Comparison of ENCODE assay signal across 8 cellular contexts in genomic region chr4:165215034-165215751, GRCh38. TPM values are rescaled to one million over a fixed set of nuclear protein-coding genes. Genes with fewer than 3 reads are reported as not detected.
A peak's percentile ranks its signal among the peaks of the same experiment; 100 is the strongest.
DNase-seq lines count a peak whose midpoint lies in the region; ATAC-seq, FAIRE-seq and TF ChIP-seq lines count a peak whose summit lies in the region.
"Not testable (repeated sequence)": the region's sequence is repeated elsewhere in the genome, so short reads cannot be mapped to it uniquely, and the experiment has no call there.

No MANE protein-coding gene starts in this region.

- peak; percentile 49 for ATAC-seq in GM21447 (IDR thresholded peaks at IDR 0.05; ENCODE audit: unreplicated experiment)
- ATAC-seq in HG03045 (IDR thresholded peaks at IDR 0.05; ENCODE audit: unreplicated experiment): peak; percentile 72
- peak; percentile 95 for ATAC-seq in stimulated activated effector memory CD8-positive, alpha-beta T cell treated with anti-CD3 and anti-CD28 coated beads, Interleukin-12 subunit alpha, Interleukin-12 subunit beta, amount 100 ng/mL, for 72 hours

- H3K36me3 Mint-ChIP-seq in activated CD4-positive, alpha-beta memory T cell treated with anti-CD3 and anti-CD28 coated beads, Interleukin-2, amount 10 ng/mL, durations not matched to agents 7 days and 5 days (ENCODE audit: low read depth): peaks cover 28% of the 10 kb centered on the region
- not testable (repeated sequence) for H3K36me3 Mint-ChIP-seq in stimulated activated effector memory CD8-positive, alpha-beta T cell treated with anti-CD3 and anti-CD28 coated beads, Interleukin-12 subunit alpha, Interleukin-12 subunit beta, amount 100 ng/mL, for 72 hours

- not testable (repeated sequence) for H3K27me3 ChIP-seq in brain microvascular endothelial cell (replicated peaks); keratinocyte (ENCODE audit: control insufficient read depth, extremely low read depth, insufficient read depth, low read length)

- peak overlapping the region; percentile 33 for H3K4me3 Mint-ChIP-seq in activated CD4-positive, alpha-beta memory T cell treated with anti-CD3 and anti-CD28 coated beads, Interleukin-2, amount 10 ng/mL, durations not matched to agents 7 days and 5 days
- peak overlapping the region; percentile 56 for H3K4me3 Mint-ChIP-seq in stimulated activated effector memory CD8-positive, alpha-beta T cell treated with anti-CD3 and anti-CD28 coated beads, Interleukin-12 subunit alpha, Interleukin-12 subunit beta, amount 100 ng/mL, for 72 hours

- peak overlapping the region; percentile 75 for H3K27ac Mint-ChIP-seq in activated CD4-positive, alpha-beta memory T cell treated with anti-CD3 and anti-CD28 coated beads, Interleukin-2, amount 10 ng/mL, durations not matched to agents 7 days and 5 days
- H3K27ac Mint-ChIP-seq in stimulated activated effector memory CD8-positive, alpha-beta T cell treated with anti-CD3 and anti-CD28 coated beads, Interleukin-12 subunit alpha, Interleukin-12 subunit beta, amount 100 ng/mL, for 72 hours: peak overlapping the region; percentile 86

- not testable (repeated sequence) for H3K36me3 ChIP-seq in brain microvascular endothelial cell (replicated peaks); keratinocyte (ENCODE audit: control insufficient read depth in 2 of 2, extremely low read depth in 1 of 2, insufficient read depth in 2 of 2, low read length in 2 of 2)

- POLR2A ChIA-PET in activated CD4-positive, alpha-beta memory T cell treated with anti-CD3 and anti-CD28 coated beads, Interleukin-2, amount 10 ng/mL, durations not matched to agents 7 days and 5 days (lab: Charles Lee): interaction anchor here (1.0 kb wide), 1 partner anchor 114 kb away, joined by 3 read pairs; no protein-coding TSS in a partner anchor

- not testable (repeated sequence) for H3K9me1 ChIP-seq in keratinocyte (ENCODE audit: control insufficient read depth, extremely low read depth, insufficient read depth, low read length)

- dilution Hi-C loops in keratinocyte (cut with MboI; ENCODE audit: extremely low pct_ligation_motif_present, low sequenced_read_pairs): not testable (repeated sequence)

- H3K4me1 ChIP-seq in keratinocyte (ENCODE audit: control insufficient read depth, extremely low read depth, insufficient read depth, low read length): peaks cover 35% of the 10 kb centered on the region

- H3K9ac ChIP-seq in keratinocyte (ENCODE audit: control insufficient read depth, extremely low read depth, insufficient read depth, low read length): not testable (repeated sequence)

- FAIRE-seq in keratinocyte (lab: Jason Lieb, UNC): peak; percentile 86

- not testable (repeated sequence) for H2AFZ ChIP-seq in keratinocyte (ENCODE audit: control insufficient read depth, low read length)

- H3K4me1 Mint-ChIP-seq in activated CD4-positive, alpha-beta memory T cell treated with anti-CD3 and anti-CD28 coated beads, Interleukin-2, amount 10 ng/mL, durations not matched to agents 7 days and 5 days: peaks cover 66% of the 10 kb centered on the region
- peaks cover 78% of the 10 kb centered on the region for H3K4me1 Mint-ChIP-seq in stimulated activated effector memory CD8-positive, alpha-beta T cell treated with anti-CD3 and anti-CD28 coated beads, Interleukin-12 subunit alpha, Interleukin-12 subunit beta, amount 100 ng/mL, for 72 hours

- H3K9me3 Mint-ChIP-seq in activated CD4-positive, alpha-beta memory T cell treated with anti-CD3 and anti-CD28 coated beads, Interleukin-2, amount 10 ng/mL, durations not matched to agents 7 days and 5 days; stimulated activated effector memory CD8-positive, alpha-beta T cell treated with anti-CD3 and anti-CD28 coated beads, Interleukin-12 subunit alpha, Interleukin-12 subunit beta, amount 100 ng/mL, for 72 hours: not testable (repeated sequence)

- H3K4me2 ChIP-seq in keratinocyte (ENCODE audit: control insufficient read depth, extremely low read depth, insufficient read depth, low read depth, low read length): not testable (repeated sequence)

- H3K27ac ChIP-seq in brain microvascular endothelial cell (peak overlapping the region; percentile 45), keratinocyte (ENCODE audit: control insufficient read depth, insufficient read depth, low read length) (peak overlapping the region; percentile 25)

- CTCF ChIA-PET in activated CD4-positive, alpha-beta memory T cell treated with anti-CD3 and anti-CD28 coated beads, Interleukin-2, amount 10 ng/mL, durations not matched to agents 7 days and 5 days (lab: Charles Lee): not testable (repeated sequence)

- not testable (repeated sequence) for TF ChIP-seq CTCF in brain microvascular endothelial cell (IDR thresholded peaks at IDR 0.05; ENCODE audit: low read depth, low read length, missing control alignments); keratinocyte (optimal IDR thresholded peaks at IDR 0.05 in 1 of 3, IDR thresholded peaks at IDR 0.05 in 1 of 3, conservative IDR thresholded peaks at IDR 0.05 in 1 of 3; ENCODE audit: extremely low read depth in 1 of 3, insufficient read depth in 2 of 3, low read length in 3 of 3)

- DNase-seq in GM04504 (ENCODE audit: low read depth) (peak; percentile 48), MV-4-11 (lab: John Stamatoyannopoulos, UW) (peak; percentile 24), brain microvascular endothelial cell (peak; percentile 90)
- DNase-seq in activated CD4-positive, alpha-beta memory T cell treated with anti-CD3 and anti-CD28 coated beads, Interleukin-2, amount 10 ng/mL, durations not matched to agents 7 days and 5 days: peak; percentile 50
- DNase-seq in keratinocyte (ENCODE audit: low read depth, low spot score): not testable (repeated sequence)
- peak; percentile 7 to 57 for DNase-seq in stimulated activated effector memory CD8-positive, alpha-beta T cell treated with anti-CD3 and anti-CD28 coated beads, Interleukin-12 subunit alpha, Interleukin-12 subunit beta, amount 100 ng/mL, for 72 hours (ENCODE audit: low spot score in 2 of 2)

- not testable (repeated sequence) for H4K20me1 ChIP-seq in keratinocyte (ENCODE audit: control insufficient read depth, extremely low read depth, insufficient read depth, low read length)

- H3K79me2 ChIP-seq in keratinocyte (ENCODE audit: control insufficient read depth, insufficient read depth, low read length): peaks cover 25% of the 10 kb centered on the region

- in situ Hi-C loops in brain microvascular endothelial cell (cut with HindIII; ENCODE audit: low pct_ligation_motif_present, low sequenced_read_pairs): not testable (repeated sequence)

- not testable (repeated sequence) for H3K4me3 ChIP-seq in brain microvascular endothelial cell (ENCODE audit: low read depth, low read length); keratinocyte (ENCODE audit: control insufficient read depth in 2 of 3, extremely low read depth in 1 of 3, insufficient read depth in 2 of 3, low read depth in 1 of 3, low read length in 3 of 3)

- H3K27me3 Mint-ChIP-seq in activated CD4-positive, alpha-beta memory T cell treated with anti-CD3 and anti-CD28 coated beads, Interleukin-2, amount 10 ng/mL, durations not matched to agents 7 days and 5 days: not testable (repeated sequence)

- not testable (repeated sequence) for H3K9me3 ChIP-seq in keratinocyte (ENCODE audit: control insufficient read depth, low read depth, low read length)

RNA-seq across cellular contexts. Expression of gene KLHL2, which starts 7.8 kb away (rescaled TPM):
- 10 to 100 TPM; 27.4 to 28.6 TPM for total RNA-seq in activated CD4-positive, alpha-beta memory T cell treated with anti-CD3 and anti-CD28 coated beads, Interleukin-2, amount 10 ng/mL, durations not matched to agents 7 days and 5 days
- 10.2 to 18.5 TPM (median 10.7 TPM) in 3 replicates for polyA plus RNA-seq in keratinocyte
- polyA plus RNA-seq in keratinocyte (2011; ENCODE audit: low read depth): 25.5 TPM
- polyA plus RNA-seq in keratinocyte (2011; cell fraction: cytosol; rRNA removed): 9.3 and 15.5 TPM in 2 replicates
- 14.0 and 18.0 TPM in 2 replicates for polyA plus RNA-seq in keratinocyte (2011; cell fraction: nucleus; rRNA removed)
- polyA plus RNA-seq in keratinocyte (2012; ENCODE audit: low replicate concordance): 10.0 and 15.7 TPM in 2 replicates
- 2.8 to 13.3 TPM (median 8.2 TPM) in 3 replicates for polyA minus RNA-seq in keratinocyte
- 5.4 TPM for polyA minus RNA-seq in keratinocyte (2011; cell fraction: cytosol; rRNA and poly(A)+ RNA removed)
- polyA minus RNA-seq in keratinocyte (2011; cell fraction: nucleus; rRNA and poly(A)+ RNA removed): 3.4 and 9.7 TPM in 2 replicates
